In the genomic region with DNA sequence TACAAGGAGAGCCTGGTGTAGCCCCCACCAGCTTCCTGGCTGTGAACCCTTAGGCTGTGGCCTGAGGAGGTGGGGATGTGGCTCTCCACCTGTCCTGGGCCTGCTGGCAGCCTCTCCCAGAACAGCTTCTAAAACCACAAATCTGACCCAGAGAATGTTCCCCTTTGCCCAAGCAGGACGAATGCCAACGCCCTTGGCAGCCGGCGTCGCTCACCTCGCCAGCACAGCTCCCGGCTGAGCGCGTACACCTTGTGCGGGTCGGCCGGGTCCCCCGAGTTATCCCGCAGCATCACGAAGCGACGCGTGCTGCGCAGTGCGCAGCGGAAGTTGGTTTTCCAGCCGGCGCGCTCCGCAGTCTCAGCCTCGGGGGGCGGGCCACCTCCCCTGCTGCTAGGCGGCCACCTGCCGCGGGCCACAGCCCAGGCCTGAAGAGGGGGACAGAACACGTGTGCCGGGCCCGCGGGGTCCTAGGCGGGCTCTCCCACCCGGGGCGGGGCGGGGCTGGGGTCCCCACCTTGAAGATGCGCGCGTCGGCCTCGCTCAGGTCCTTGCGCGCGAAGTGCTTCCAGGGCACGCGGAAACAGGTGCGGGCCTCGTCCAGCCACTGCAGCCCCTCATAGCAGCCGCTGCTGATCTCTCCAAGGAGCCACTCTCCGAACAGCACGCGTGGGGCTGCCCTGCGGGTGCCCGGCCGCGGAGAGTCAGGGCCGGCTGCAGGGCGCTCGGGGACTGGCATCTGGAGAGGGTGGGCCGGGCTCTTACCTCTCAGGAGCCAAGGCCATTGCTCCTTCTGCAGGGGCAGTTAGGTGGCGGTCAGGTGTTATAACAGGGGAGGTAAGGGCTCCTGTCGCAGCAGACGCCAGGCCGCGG, we compare ENCODE assay signal across 8 cellular contexts. TPM values are rescaled to one million over a fixed set of nuclear protein-coding genes. Genes with fewer than 3 reads are reported as not detected.
DNase-seq lines count a peak whose midpoint lies in the region; ATAC-seq and TF ChIP-seq lines count a peak whose summit lies in the region.

No MANE protein-coding gene starts in this region.

- DNase-seq in Right ventricle myocardium inferior (ENCODE audit: missing footprints) (no peak), cardiac septum (ENCODE audit: low spot score) (no peak), cardiac muscle cell (ENCODE audit: low read depth in 1 of 2, low spot score in 1 of 2) (no peak), sciatic nerve (ENCODE audit: low spot score) (no peak), NCI-H524 treated with DMSO at 0.1 percent for 48 hours (lab: John Stamatoyannopoulos, UW) (no peak), NCI-H146 treated with DMSO at 0.1 percent for 48 hours (lab: John Stamatoyannopoulos, UW; ENCODE audit: unreplicated experiment) (no peak)
- DNase-seq in activated CD4-positive, alpha-beta T cell treated with anti-CD3 and anti-CD28 coated beads, Interleukin-2, amount 10 ng/mL, durations not matched to agents 7 days and 5 days: no peak

- H3K9me3 Mint-ChIP-seq in activated CD4-positive, alpha-beta T cell treated with anti-CD3 and anti-CD28 coated beads, Interleukin-2, amount 10 ng/mL, durations not matched to agents 7 days and 5 days: no peaks in the 10 kb centered on the region

- no peak for TF ChIP-seq CTCF in cardiac muscle cell (IDR thresholded peaks at IDR 0.05; ENCODE audit: low read depth, low read length)

- peaks cover 25% of the 10 kb centered on the region for H3K4me1 Mint-ChIP-seq in activated CD4-positive, alpha-beta T cell treated with anti-CD3 and anti-CD28 coated beads, Interleukin-2, amount 10 ng/mL, durations not matched to agents 7 days and 5 days

- H3K4me1 ChIP-seq in cardiac muscle cell (ENCODE audit: low read depth): peaks cover 15% of the 10 kb centered on the region

- ATAC-seq in Right ventricle myocardium inferior (peak; percentile 5), sciatic nerve (peak; percentile 6), GM19455 (IDR thresholded peaks at IDR 0.05; ENCODE audit: unreplicated experiment) (no peak)

- H3K4me3 ChIP-seq in cardiac muscle cell: peak overlapping the region; percentile 70

- H3K36me3 ChIP-seq in cardiac muscle cell: peaks cover 28% of the 10 kb centered on the region

- no peaks in the 10 kb centered on the region for H3K27me3 Mint-ChIP-seq in activated CD4-positive, alpha-beta T cell treated with anti-CD3 and anti-CD28 coated beads, Interleukin-2, amount 10 ng/mL, durations not matched to agents 7 days and 5 days

- H3K4me3 Mint-ChIP-seq in activated CD4-positive, alpha-beta T cell treated with anti-CD3 and anti-CD28 coated beads, Interleukin-2, amount 10 ng/mL, durations not matched to agents 7 days and 5 days: peak overlapping the region; percentile 91

- H3K27ac Mint-ChIP-seq in activated CD4-positive, alpha-beta T cell treated with anti-CD3 and anti-CD28 coated beads, Interleukin-2, amount 10 ng/mL, durations not matched to agents 7 days and 5 days: peak overlapping the region; percentile 95

- POLR2A ChIA-PET in activated CD4-positive, alpha-beta T cell treated with anti-CD3 and anti-CD28 coated beads, Interleukin-2, amount 10 ng/mL, durations not matched to agents 7 days and 5 days (lab: Charles Lee): no interaction called here

- H3K27me3 ChIP-seq in cardiac muscle cell: no peaks in the 10 kb centered on the region

- H3K36me3 Mint-ChIP-seq in activated CD4-positive, alpha-beta T cell treated with anti-CD3 and anti-CD28 coated beads, Interleukin-2, amount 10 ng/mL, durations not matched to agents 7 days and 5 days (ENCODE audit: low read depth): peaks cover 36% of the 10 kb centered on the region

- CTCF ChIA-PET in activated CD4-positive, alpha-beta T cell treated with anti-CD3 and anti-CD28 coated beads, Interleukin-2, amount 10 ng/mL, durations not matched to agents 7 days and 5 days (lab: Charles Lee): interaction anchor here (1.1 to 1.8 kb wide), 3 partner anchors 11 to 26 kb away, joined by 3 to 8 read pairs (median 3); no protein-coding TSS in a partner anchor

- no peaks in the 10 kb centered on the region for H3K9me3 ChIP-seq in cardiac muscle cell (ENCODE audit: low read depth)

- H3K27ac ChIP-seq in cardiac muscle cell: peak overlapping the region; percentile 64

- intact Hi-C loops in Right ventricle myocardium inferior (cut with DNase I): loop anchor here (5.0 kb wide), 2 partner anchors 38 to 77 kb away; a partner anchor contains a TSS
- intact Hi-C loops in cardiac septum (cut with DNase I): loop anchor here (5.0 kb wide), 1 partner anchor 38 kb away; a partner anchor contains a TSS
- intact Hi-C loops in sciatic nerve (cut with DNase I): no loop called here

RNA-seq across cellular contexts. Expression of a gene that starts 0.9 kb away (rescaled TPM):
- total RNA-seq in Right ventricle myocardium inferior (13.2 TPM), cardiac septum (9.7 TPM), cardiac muscle cell (17.7 and 24.7 TPM in 2 replicates), sciatic nerve (19.6 TPM)
- total RNA-seq in activated CD4-positive, alpha-beta T cell treated with anti-CD3 and anti-CD28 coated beads, Interleukin-2, amount 10 ng/mL, durations not matched to agents 7 days and 5 days: 100 to 1,000 TPM; 152 to 154 TPM
- 13.0 and 17.0 TPM in 2 replicates for polyA plus RNA-seq in cardiac muscle cell

RNA-seq across cellular contexts. Expression of a gene that starts 9.9 kb away (rescaled TPM):
- total RNA-seq in Right ventricle myocardium inferior: not detected
- not detected for total RNA-seq in cardiac septum
- total RNA-seq in activated CD4-positive, alpha-beta T cell treated with anti-CD3 and anti-CD28 coated beads, Interleukin-2, amount 10 ng/mL, durations not matched to agents 7 days and 5 days: not detected
- 0.18 TPM in 1 of 2 replicates, not detected in the other for total RNA-seq in cardiac muscle cell
- 0.27 and 0.60 TPM in 2 replicates for polyA plus RNA-seq in cardiac muscle cell
- total RNA-seq in sciatic nerve: not detected

RNA-seq across cellular contexts. Expression of a gene that starts 12.2 kb away (rescaled TPM):
- total RNA-seq in Right ventricle myocardium inferior: not detected
- not detected for total RNA-seq in cardiac septum
- total RNA-seq in activated CD4-positive, alpha-beta T cell treated with anti-CD3 and anti-CD28 coated beads, Interleukin-2, amount 10 ng/mL, durations not matched to agents 7 days and 5 days: not detected
- 4.3 and 4.4 TPM in 2 replicates for total RNA-seq in cardiac muscle cell
- 8.9 and 18.8 TPM in 2 replicates for polyA plus RNA-seq in cardiac muscle cell
- total RNA-seq in sciatic nerve: not detected

RNA-seq across cellular contexts. Expression of a gene that starts 22.3 kb away (rescaled TPM):
- total RNA-seq in Right ventricle myocardium inferior: 0.16 TPM
- total RNA-seq in cardiac septum: 0.81 TPM
- under 1 TPM; 0.21 to 0.30 TPM for total RNA-seq in activated CD4-positive, alpha-beta T cell treated with anti-CD3 and anti-CD28 coated beads, Interleukin-2, amount 10 ng/mL, durations not matched to agents 7 days and 5 days
- 0.60 and 1.2 TPM in 2 replicates for total RNA-seq in cardiac muscle cell
- 0.75 and 2.2 TPM in 2 replicates for polyA plus RNA-seq in cardiac muscle cell
- total RNA-seq in sciatic nerve: 4.1 TPM

RNA-seq across cellular contexts. Expression of a gene that starts 38.5 kb away (rescaled TPM):
- 16.6 TPM for total RNA-seq in Right ventricle myocardium inferior
- total RNA-seq in cardiac septum: 20.9 TPM
- total RNA-seq in activated CD4-positive, alpha-beta T cell treated with anti-CD3 and anti-CD28 coated beads, Interleukin-2, amount 10 ng/mL, durations not matched to agents 7 days and 5 days: 10 to 100 TPM; 46.8 to 48.6 TPM
- 36.4 and 48.0 TPM in 2 replicates for total RNA-seq in cardiac muscle cell
- 17.8 and 22.8 TPM in 2 replicates for polyA plus RNA-seq in cardiac muscle cell
- 33.5 TPM for total RNA-seq in sciatic nerve
